ENCODE assay signal across 8 cellular contexts in the genomic region with DNA sequence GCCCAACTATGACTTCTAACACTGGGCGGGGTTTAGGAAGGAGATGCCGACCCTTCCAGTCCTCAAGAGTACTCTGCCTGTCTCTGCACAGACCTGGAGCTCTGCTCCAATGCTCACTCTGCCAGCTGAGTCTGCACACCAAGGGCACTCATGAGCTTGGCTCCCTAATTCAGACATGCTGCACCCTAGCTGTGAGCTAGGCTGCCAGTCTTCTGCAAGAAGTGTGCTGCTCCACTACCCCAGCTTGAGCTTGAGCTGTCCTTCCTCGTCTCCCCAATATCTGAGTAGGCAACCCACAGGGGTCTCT. TPM values are rescaled to one million over a fixed set of nuclear protein-coding genes. Genes with fewer than 3 reads are reported as not detected.
A peak's percentile ranks its signal among the peaks of the same experiment; 100 is the strongest.
DNase-seq lines count a peak whose midpoint lies in the region; ATAC-seq, FAIRE-seq and TF ChIP-seq lines count a peak whose summit lies in the region.

No MANE protein-coding gene starts in this region.

- peak overlapping the region; percentile 54 for H3K4me2 ChIP-seq in K562 (ENCODE audit: insufficient read depth, low read length)

- peak overlapping the region; percentile 26 for H3K4me3 Mint-ChIP-seq in natural killer cell

- no peak for TF ChIP-seq EP300 in K562 (IDR thresholded peaks at IDR 0.05; ENCODE audit: low read length)

- H3K4me3 ChIP-seq in K562: no peak overlapping the region

- no peaks in the 10 kb centered on the region for H3K9me3 ChIP-seq in K562 (replicated peaks; ENCODE audit: control insufficient read depth, insufficient read depth, low read depth, low read length)

- H2AFZ ChIP-seq in K562 (ENCODE audit: low read depth, low read length): no peak overlapping the region

- DNase-seq in K562 (ENCODE audit: extremely low read depth in 1 of 4, low spot score in 3 of 4) (no peak), natural killer cell (no peak), middle frontal gyrus (ENCODE audit: extremely low spot score, low spot score) (no peak), NCI-H187 (lab: John Stamatoyannopoulos, UW) (no peak), NCI-H1417 (lab: John Stamatoyannopoulos, UW) (no peak)

- TF ChIP-seq POLR2A in K562 (conservative IDR thresholded peaks at IDR 0.05): no peak

- H3K36me3 Mint-ChIP-seq in natural killer cell: no peaks in the 10 kb centered on the region

- no TSS peak for BruUV-seq in K562 (replicated peaks; lab: Mats Ljungman, UMichigan)

- peaks cover 21% of the 10 kb centered on the region; the same call in 2 of the 3 replicates for H3K36me3 ChIP-seq in K562 (ENCODE audit: control insufficient read depth, insufficient read depth, low read length)

- FAIRE-seq in K562 (lab: Jason Lieb, UNC): no peak

- H3K27me3 ChIP-seq in K562 (ENCODE audit: control insufficient read depth in 2 of 2, insufficient read depth in 2 of 2, low read length in 2 of 2): no peaks in the 10 kb centered on the region

- ATAC-seq in GM18502 (IDR thresholded peaks at IDR 0.05; ENCODE audit: poor library complexity, unreplicated experiment): peak; percentile 35
- ATAC-seq in HG03354 (IDR thresholded peaks at IDR 0.05; ENCODE audit: poor library complexity, severe bottlenecking, unreplicated experiment): peak; percentile 29
- ATAC-seq in K562: peak; percentile 68
- ATAC-seq in natural killer cell: peak in 2 of 3 donors; percentile 25 to 42
- no peak for ATAC-seq in HG03045 (IDR thresholded peaks at IDR 0.05; ENCODE audit: unreplicated experiment)

- 34% methylated on average over 3 of the region's 3 CpGs for WGBS in K562 (ENCODE audit: insufficient coverage, low coverage, missing lambda C conversion rate)

- POLR2A ChIA-PET in K562 (lab: Yijun Ruan, JAX): interaction anchor here (0.6 to 2.5 kb wide), 5 partner anchors 9 to 17 kb away, joined by 3 to 19 read pairs (median 4); partner anchors contain the start of gene TP53BP2

- H3K27me3 Mint-ChIP-seq in natural killer cell (ENCODE audit: low read depth in 2 of 2): no peaks in the 10 kb centered on the region

- intact Hi-C loops in K562 (cut with micrococcal nuclease): no loop called here
- intact Hi-C loops in natural killer cell (cut with micrococcal nuclease): no loop called here

- H3K27ac ChIP-seq in K562 (ENCODE audit: extremely low read depth, low read depth, low read length): peak overlapping the region; percentile 15; the same call in 2 of the 3 replicates

- H3K79me2 ChIP-seq in K562 (ENCODE audit: control insufficient read depth, insufficient read depth, low read length): peaks cover 97% of the 10 kb centered on the region

- no peaks in the 10 kb centered on the region for H3K9me1 ChIP-seq in K562 (ENCODE audit: control insufficient read depth, insufficient read depth, low read length)

- TF ChIP-seq CTCF in K562 (IDR thresholded peaks at IDR 0.05 in 2 of 3, conservative IDR thresholded peaks at IDR 0.05 in 1 of 3; ENCODE audit: insufficient read depth in 2 of 3, low read depth in 1 of 3, low read length in 3 of 3) (no peak), natural killer cell (IDR thresholded peaks at IDR 0.05) (no peak)

- CTCF ChIA-PET in K562 (lab: Yijun Ruan, JAX; ENCODE audit: low intra/inter-chr PET ratio): no interaction called here

- TF ChIP-seq RAD21 in K562 (CRISPR knock-in tag; conservative IDR thresholded peaks at IDR 0.05 in 1 of 2, IDR thresholded peaks at IDR 0.05 in 1 of 2): no peak

- H3K9ac ChIP-seq in K562 (ENCODE audit: insufficient read depth in 1 of 2, low read depth in 2 of 2, low read length in 2 of 2): peak overlapping the region in 1 of 2 experiments; percentile 46; a peak in 1 of 4 replicates

- H3K4me1 Mint-ChIP-seq in natural killer cell: peaks cover 10 to 25% of the 10 kb centered on the region in 2 donors

- peaks cover 48% of the 10 kb centered on the region for H4K20me1 ChIP-seq in K562 (replicated peaks; ENCODE audit: control insufficient read depth, insufficient read depth, low read length)

- H3K27ac Mint-ChIP-seq in natural killer cell: peak overlapping the region; percentile 34 to 77

- peaks cover 10 to 54% of the 10 kb centered on the region in 2 experiments for H3K4me1 ChIP-seq in K562 (replicated peaks in 1 of 2; ENCODE audit: control insufficient read depth in 2 of 2, insufficient read depth in 2 of 2, low read length in 2 of 2)

- H3K9me3 Mint-ChIP-seq in natural killer cell: no peaks in the 10 kb centered on the region

- in situ Hi-C loops in K562 (cut with MboI): no loop called here

TF ChIP-seq in K562, 482 proteins besides CTCF, POLR2A, EP300 and RAD21 (continues in another document):
- TF ChIP-seq E2F3 (CRISPR knock-in tag; IDR thresholded peaks at IDR 0.05): no peak
- TF ChIP-seq ZBTB8A (IDR thresholded peaks at IDR 0.05; ENCODE audit: partially characterized antibody): no peak
- no peak for TF ChIP-seq SIN3A (IDR thresholded peaks at IDR 0.05; ENCODE audit: borderline replicate concordance in 2 of 2, control insufficient read depth in 1 of 2, low read depth in 2 of 2, low read length in 2 of 2)
- TF ChIP-seq, protein P1, sequence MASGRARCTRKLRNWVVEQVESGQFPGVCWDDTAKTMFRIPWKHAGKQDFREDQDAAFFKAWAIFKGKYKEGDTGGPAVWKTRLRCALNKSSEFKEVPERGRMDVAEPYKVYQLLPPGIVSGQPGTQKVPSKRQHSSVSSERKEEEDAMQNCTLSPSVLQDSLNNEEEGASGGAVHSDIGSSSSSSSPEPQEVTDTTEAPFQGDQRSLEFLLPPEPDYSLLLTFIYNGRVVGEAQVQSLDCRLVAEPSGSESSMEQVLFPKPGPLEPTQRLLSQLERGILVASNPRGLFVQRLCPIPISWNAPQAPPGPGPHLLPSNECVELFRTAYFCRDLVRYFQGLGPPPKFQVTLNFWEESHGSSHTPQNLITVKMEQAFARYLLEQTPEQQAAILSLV (tag; IDR thresholded peaks at IDR 0.05): no peak
- no peak for TF ChIP-seq ZFPM2 (CRISPR knock-in tag; IDR thresholded peaks at IDR 0.05)
- TF ChIP-seq ETV5 (CRISPR knock-in tag; IDR thresholded peaks at IDR 0.05; ENCODE audit: low read depth): no peak
- TF ChIP-seq, protein P2, sequence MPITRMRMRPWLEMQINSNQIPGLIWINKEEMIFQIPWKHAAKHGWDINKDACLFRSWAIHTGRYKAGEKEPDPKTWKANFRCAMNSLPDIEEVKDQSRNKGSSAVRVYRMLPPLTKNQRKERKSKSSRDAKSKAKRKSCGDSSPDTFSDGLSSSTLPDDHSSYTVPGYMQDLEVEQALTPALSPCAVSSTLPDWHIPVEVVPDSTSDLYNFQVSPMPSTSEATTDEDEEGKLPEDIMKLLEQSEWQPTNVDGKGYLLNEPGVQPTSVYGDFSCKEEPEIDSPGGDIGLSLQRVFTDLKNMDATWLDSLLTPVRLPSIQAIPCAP (CRISPR knock-in tag; IDR thresholded peaks at IDR 0.05; ENCODE audit: borderline replicate concordance): no peak
- no peak for TF ChIP-seq FOS (IDR thresholded peaks at IDR 0.05; ENCODE audit: extremely low read depth, insufficient read length)
- TF ChIP-seq JUNB (CRISPR knock-in tag; conservative IDR thresholded peaks at IDR 0.05): no peak
- TF ChIP-seq ZBTB9 (CRISPR knock-in tag; IDR thresholded peaks at IDR 0.05): no peak
- no peak for TF ChIP-seq EHMT2 (IDR thresholded peaks at IDR 0.05)
- TF ChIP-seq, protein P3, sequence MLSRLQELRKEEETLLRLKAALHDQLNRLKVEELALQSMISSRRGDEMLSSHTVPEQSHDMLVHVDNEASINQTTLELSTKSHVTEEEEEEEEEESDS (CRISPR knock-in tag; IDR thresholded peaks at IDR 0.05): no peak
- no peak for TF ChIP-seq GTF2E2 (tag; IDR thresholded peaks at IDR 0.05)

RNA-seq across cellular contexts. Expression of gene TP53BP2, which starts 13.2 kb away (rescaled TPM):
- total RNA-seq in K562 (2011; cell fraction: chromatin; rRNA removed; ENCODE audit: low replicate concordance): 148 and 229 TPM in 2 replicates
- 41.5 and 70.5 TPM in 2 replicates for total RNA-seq in K562 (2011; cell fraction: nucleolus; rRNA removed)
- 85.0 and 85.5 TPM in 2 replicates for total RNA-seq in K562 (2011; cell fraction: nucleoplasm; rRNA removed)
- 40.1 and 43.1 TPM in 2 replicates for total RNA-seq in K562 (2014; rRNA removed)
- 50.4 and 50.6 TPM in 2 replicates for total RNA-seq in K562 (2014; rRNA removed; fragmentation: Illumina TruSeq; extraction: Trizol)
- 51.9 and 55.1 TPM in 2 replicates for total RNA-seq in K562 (2015; rRNA removed; fragmentation: Illumina TruSeq; extraction: Trizol)
- 54.3 and 69.6 TPM in 2 replicates for total RNA-seq in K562 (2021)
- 30.0 and 37.5 TPM in 2 replicates for polyA plus RNA-seq in K562 (2011; rRNA removed)
- polyA plus RNA-seq in K562 (2011; cell fraction: cytosol; rRNA removed): 18.2 and 23.5 TPM in 2 replicates
- polyA plus RNA-seq in K562 (2011; cell fraction: nucleus; rRNA removed): 34.9 and 41.6 TPM in 2 replicates
- 23.5 and 27.0 TPM in 2 replicates for polyA plus RNA-seq in K562 (2012)
- polyA plus RNA-seq in K562 (2014; fragmentation: Illumina TruSeq; extraction: Trizol): 47.5 and 55.6 TPM in 2 replicates
- 10 to 100 TPM; 17.0 to 20.7 TPM for polyA plus RNA-seq in K562 (2014; fragmentation: Nextera tagmentation; extraction: Ambion mirVana)
- polyA plus RNA-seq in K562 (2014; rRNA removed): 39.2 and 39.6 TPM in 2 replicates
- 125 and 160 TPM in 2 replicates for polyA minus RNA-seq in K562 (2011; rRNA and poly(A)+ RNA removed)
- polyA minus RNA-seq in K562 (2011; cell fraction: cytosol; rRNA and poly(A)+ RNA removed): 26.9 and 28.9 TPM in 2 replicates
- polyA minus RNA-seq in K562 (2011; cell fraction: nucleus; rRNA and poly(A)+ RNA removed): 56.0 and 75.9 TPM in 2 replicates
- 10 to 100 TPM; 69.7 to 93.7 (median 78.8) TPM for total RNA-seq in natural killer cell
